Comparison of ENCODE assay signal across 13 cellular contexts in the genomic region with DNA sequence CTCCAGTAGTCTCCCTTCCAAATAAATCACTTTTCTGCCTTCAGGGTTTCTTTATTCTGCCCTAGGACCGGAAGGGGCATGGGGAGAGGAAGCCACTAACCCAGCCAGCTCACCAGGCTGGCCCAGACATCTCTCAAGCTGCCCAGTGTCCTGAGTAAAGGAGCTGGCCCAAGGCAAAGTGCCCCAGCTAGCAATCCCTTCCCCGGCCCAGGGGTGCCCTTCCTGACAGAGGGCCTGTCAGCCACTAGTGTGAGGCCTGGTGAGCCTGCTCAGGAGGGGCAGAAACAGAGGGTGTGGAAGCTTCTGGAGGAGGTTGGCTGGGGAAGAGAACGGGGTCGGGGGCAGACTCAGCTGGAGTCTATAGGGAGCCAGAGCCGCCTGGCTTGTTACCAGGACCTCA. TPM values are rescaled to one million over a fixed set of nuclear protein-coding genes. Genes with fewer than 3 reads are reported as not detected.
A peak's percentile ranks its signal among the peaks of the same experiment; 100 is the strongest.
DNase-seq lines count a peak whose midpoint lies in the region; ATAC-seq and TF ChIP-seq lines count a peak whose summit lies in the region.
"Had no signal": no experiment of that assay in that cellular context is flagged by ENCODE, and none has a peak within 500 bp of the region (broad histone marks: within the 10 kb centered on the region; RNA-seq: fewer than 3 reads in every experiment).

No MANE protein-coding gene starts in this region.

- no peaks in the 10 kb centered on the region for H3K36me3 ChIP-seq in thoracic aorta

- no peak for ATAC-seq in memory B cell (ENCODE audit: low read depth)
- no peak for ATAC-seq in thoracic aorta (ENCODE audit: insufficient number of reproducible peaks, low FRiP score, low read depth)

- no peaks in the 10 kb centered on the region for H3K27me3 Mint-ChIP-seq in activated T-cell treated with anti-CD3 and anti-CD28 coated beads, Interleukin-2, amount 50 U/mL, for 24 hours
- no peaks in the 10 kb centered on the region for H3K27me3 Mint-ChIP-seq in activated CD4-positive, alpha-beta memory T cell treated with anti-CD3 and anti-CD28 coated beads, Interleukin-2, amount 10 ng/mL, durations not matched to agents 7 days and 5 days
- H3K27me3 Mint-ChIP-seq in memory B cell: no peaks in the 10 kb centered on the region

- peak overlapping the region; percentile 97 to 98 for H3K27ac ChIP-seq in thoracic aorta

- H3K4me3 Mint-ChIP-seq in activated T-cell treated with anti-CD3 and anti-CD28 coated beads, Interleukin-2, amount 50 U/mL, for 24 hours: peak overlapping the region; percentile 74
- peak overlapping the region; percentile 70 for H3K4me3 Mint-ChIP-seq in activated CD4-positive, alpha-beta memory T cell treated with anti-CD3 and anti-CD28 coated beads, Interleukin-2, amount 10 ng/mL, durations not matched to agents 7 days and 5 days
- H3K4me3 Mint-ChIP-seq in memory B cell: peak overlapping the region; percentile 67

- CTCF ChIA-PET in activated CD4-positive, alpha-beta memory T cell treated with anti-CD3 and anti-CD28 coated beads, Interleukin-2, amount 10 ng/mL, durations not matched to agents 7 days and 5 days (lab: Charles Lee): interaction anchor here (0.9 to 12.8 kb wide), 3 partner anchors 14 to 236 kb away, joined by 3 to 163 read pairs (median 48); a partner anchor contains a TSS

- peaks cover 0 to 34% of the 10 kb centered on the region in 2 donors for H3K4me1 ChIP-seq in thoracic aorta (ENCODE audit: control insufficient read depth in 1 of 2, low read depth in 2 of 2)

- no peaks in the 10 kb centered on the region for H3K9me3 ChIP-seq in thoracic aorta

- TF ChIP-seq CTCF in thoracic aorta (IDR thresholded peaks at IDR 0.05): no peak

- POLR2A ChIA-PET in activated CD4-positive, alpha-beta memory T cell treated with anti-CD3 and anti-CD28 coated beads, Interleukin-2, amount 10 ng/mL, durations not matched to agents 7 days and 5 days (lab: Charles Lee): interaction anchor here (1.3 to 4.0 kb wide), 3 partner anchors 15 to 113 kb away, joined by 3 to 47 read pairs (median 4); no protein-coding TSS in a partner anchor

- no peaks in the 10 kb centered on the region for H3K9me3 Mint-ChIP-seq in activated T-cell treated with anti-CD3 and anti-CD28 coated beads, Interleukin-2, amount 50 U/mL, for 24 hours
- H3K9me3 Mint-ChIP-seq in activated CD4-positive, alpha-beta memory T cell treated with anti-CD3 and anti-CD28 coated beads, Interleukin-2, amount 10 ng/mL, durations not matched to agents 7 days and 5 days: no peaks in the 10 kb centered on the region
- no peaks in the 10 kb centered on the region for H3K9me3 Mint-ChIP-seq in memory B cell

- H3K27me3 ChIP-seq in thoracic aorta (replicated peaks; ENCODE audit: insufficient read depth): no peaks in the 10 kb centered on the region

- peak overlapping the region; percentile 92 for H3K27ac Mint-ChIP-seq in activated T-cell treated with anti-CD3 and anti-CD28 coated beads, Interleukin-2, amount 50 U/mL, for 24 hours
- peak overlapping the region; percentile 31 for H3K27ac Mint-ChIP-seq in activated CD4-positive, alpha-beta memory T cell treated with anti-CD3 and anti-CD28 coated beads, Interleukin-2, amount 10 ng/mL, durations not matched to agents 7 days and 5 days
- H3K27ac Mint-ChIP-seq in memory B cell: no peak overlapping the region

- peaks cover 13% of the 10 kb centered on the region for H3K4me1 Mint-ChIP-seq in activated T-cell treated with anti-CD3 and anti-CD28 coated beads, Interleukin-2, amount 50 U/mL, for 24 hours (ENCODE audit: low read depth)
- H3K4me1 Mint-ChIP-seq in activated CD4-positive, alpha-beta memory T cell treated with anti-CD3 and anti-CD28 coated beads, Interleukin-2, amount 10 ng/mL, durations not matched to agents 7 days and 5 days: peaks cover 15% of the 10 kb centered on the region
- H3K4me1 Mint-ChIP-seq in memory B cell: peaks cover 19% of the 10 kb centered on the region

- peaks cover 4% of the 10 kb centered on the region for H3K36me3 Mint-ChIP-seq in activated T-cell treated with anti-CD3 and anti-CD28 coated beads, Interleukin-2, amount 50 U/mL, for 24 hours (ENCODE audit: low read depth)
- no peaks in the 10 kb centered on the region for H3K36me3 Mint-ChIP-seq in activated CD4-positive, alpha-beta memory T cell treated with anti-CD3 and anti-CD28 coated beads, Interleukin-2, amount 10 ng/mL, durations not matched to agents 7 days and 5 days (ENCODE audit: low read depth)
- H3K36me3 Mint-ChIP-seq in memory B cell: peaks cover 3% of the 10 kb centered on the region

- no peak for DNase-seq in activated T-cell treated with anti-CD3 and anti-CD28 coated beads, Interleukin-2, amount 50 U/mL, for 24 hours
- DNase-seq in activated T-cell treated with anti-CD3 and anti-CD28 coated beads, Interleukin-2, amount 50 U/mL, for 48 hours: no peak
- no peak for DNase-seq in activated CD4-positive, alpha-beta memory T cell treated with anti-CD3 and anti-CD28 coated beads, Interleukin-2, amount 10 ng/mL, durations not matched to agents 7 days and 5 days
- DNase-seq in memory B cell (ENCODE audit: low spot score in 2 of 2) (no peak), thoracic aorta (ENCODE audit: low spot score) (no peak), globus pallidus (ENCODE audit: low spot score) (no peak), mucosa of gallbladder (ENCODE audit: low spot score) (no peak), NCI-H510A (lab: John Stamatoyannopoulos, UW) (no peak)
- DNase-seq: activated effector memory CD4-positive, alpha-beta T cell treated with Interleukin-2 at 50 U/mL for 16 hours; NCI-H446 treated with DMSO at 0.1 percent for 48 hours; stimulated activated CD4-positive, alpha-beta T cell treated with anti-CD3 and anti-CD28 coated beads, Interleukin-15, amount 100 ng/mL, for 24 hours; stimulated activated naive CD4-positive, alpha-beta T cell; SW 1271 had no signal

- H3K4me3 ChIP-seq in thoracic aorta: no peak overlapping the region

RNA-seq across cellular contexts. Expression of a gene that starts 22.2 kb away (rescaled TPM):
- total RNA-seq in activated CD4-positive, alpha-beta memory T cell treated with anti-CD3 and anti-CD28 coated beads, Interleukin-2, amount 10 ng/mL, durations not matched to agents 7 days and 5 days: 1 to 10 TPM; 1.7 to 2.0 TPM
- total RNA-seq in thoracic aorta (10 to 100 TPM; 15.1 to 18.7 TPM), mucosa of gallbladder (10.4 TPM)

RNA-seq across cellular contexts. Expression of a gene that starts 35.7 kb away (rescaled TPM):
- under 1 TPM in 1 of 2 experiments, not detected in 1; 0.08 TPM for total RNA-seq in activated CD4-positive, alpha-beta memory T cell treated with anti-CD3 and anti-CD28 coated beads, Interleukin-2, amount 10 ng/mL, durations not matched to agents 7 days and 5 days
- total RNA-seq in thoracic aorta: under 1 TPM; 0.56 to 0.68 TPM
- total RNA-seq in mucosa of gallbladder: 23.4 TPM

RNA-seq across cellular contexts. Expression of a gene that starts 35.9 kb away (rescaled TPM):
- not detected for total RNA-seq in activated CD4-positive, alpha-beta memory T cell treated with anti-CD3 and anti-CD28 coated beads, Interleukin-2, amount 10 ng/mL, durations not matched to agents 7 days and 5 days
- total RNA-seq in thoracic aorta (1 to 10 TPM in 1 of 2 donors, not detected in 1; 6.8 TPM), mucosa of gallbladder (10.6 TPM)

RNA-seq across cellular contexts. Expression of a gene that starts 51.4 kb away (rescaled TPM):
- not detected for total RNA-seq in activated CD4-positive, alpha-beta memory T cell treated with anti-CD3 and anti-CD28 coated beads, Interleukin-2, amount 10 ng/mL, durations not matched to agents 7 days and 5 days
- total RNA-seq in thoracic aorta (not detected), mucosa of gallbladder (87.1 TPM)

RNA-seq across cellular contexts. Expression of a gene that starts 51.6 kb away (rescaled TPM):
- under 1 TPM in 1 of 2 experiments, not detected in 1; 0.23 TPM for total RNA-seq in activated CD4-positive, alpha-beta memory T cell treated with anti-CD3 and anti-CD28 coated beads, Interleukin-2, amount 10 ng/mL, durations not matched to agents 7 days and 5 days
- under 1 TPM in 1 of 2 donors, not detected in 1; 0.42 TPM for total RNA-seq in thoracic aorta
- 366 TPM for total RNA-seq in mucosa of gallbladder

Comparison
In these comparisons a context has a peak if more than half of its experiments do, and no peak if none do; other contexts are left out.
1. RNA of a gene that starts 35.7 kb away (total RNA-seq): 23.4 TPM in mucosa of gallbladder (single experiment); 0.56 to 0.68 TPM in thoracic aorta and 0.08 TPM in activated CD4-positive, alpha-beta memory T cell treated with anti-CD3 and anti-CD28 coated beads, Interleukin-2, amount 10 ng/mL, durations not matched to agents 7 days and 5 days; every median in the first group is over 10 times any median in the second.
2. Peak in every context shown above with its lines, with median percentiles within 50 percentile points of each other: H3K4me3 Mint-ChIP-seq.